Comparison of ENCODE assay signal across 8 cellular contexts in genomic region chr12:9468998-9469397, GRCh38.
A peak's percentile ranks its signal among the peaks of the same experiment; 100 is the strongest.
DNase-seq lines count a peak whose midpoint lies in the region; ATAC-seq and TF ChIP-seq lines count a peak whose summit lies in the region.
"Not testable (repeated sequence)": the region's sequence is repeated elsewhere in the genome, so short reads cannot be mapped to it uniquely, and the experiment has no call there.

No MANE protein-coding gene starts in this region.

- not testable (repeated sequence) for H2AK9ac ChIP-seq in IMR-90 (replicated peaks; ENCODE audit: low read depth, low read length, poor library complexity)

- not testable (repeated sequence) for H3K79me1 ChIP-seq in IMR-90 (ENCODE audit: low read depth in 1 of 2, low read length in 2 of 2)

- not testable (repeated sequence) for H3K27ac Mint-ChIP-seq in activated CD8-positive, alpha-beta memory T cell treated with anti-CD3 and anti-CD28 coated beads, Interleukin-2, amount 10 ng/mL, durations not matched to agents 7 days and 5 days

- H3K4me2 ChIP-seq in IMR-90 (ENCODE audit: low read depth, low read length), result not testable (repeated sequence)

- not testable (repeated sequence) for H4K91ac ChIP-seq in IMR-90 (ENCODE audit: insufficient read depth, low read depth, low read length)

- H2BK120ac ChIP-seq in IMR-90 (ENCODE audit: low read depth, low read length), result not testable (repeated sequence)

- H3K36me3 Mint-ChIP-seq in activated CD8-positive, alpha-beta memory T cell treated with anti-CD3 and anti-CD28 coated beads, Interleukin-2, amount 10 ng/mL, durations not matched to agents 7 days and 5 days, result peaks cover 14% of the 10 kb centered on the region

- H3K4me3 Mint-ChIP-seq in activated CD8-positive, alpha-beta memory T cell treated with anti-CD3 and anti-CD28 coated beads, Interleukin-2, amount 10 ng/mL, durations not matched to agents 7 days and 5 days, result not testable (repeated sequence)

- H3K4ac ChIP-seq in IMR-90 (ENCODE audit: low read depth, low read length), result not testable (repeated sequence)

- no CpG with 5 or more reads among the region's 6 CpGs for WGBS in IMR-90 (ENCODE audit: extremely low coverage in 2 of 2, insufficient read length in 1 of 2), 2 experiments

- H3K56ac ChIP-seq in IMR-90 (ENCODE audit: extremely low read depth, insufficient read depth, low read length), result not testable (repeated sequence)

- H3K36me3 ChIP-seq in IMR-90 (ENCODE audit: control insufficient read depth, insufficient read depth, low read length); Panc1 (ENCODE audit: control insufficient read depth, insufficient read depth, low read length); tibial artery: not testable (repeated sequence)

- H3K4me1 ChIP-seq in IMR-90 (ENCODE audit: control insufficient read depth, insufficient read depth, low read length); Panc1 (ENCODE audit: control insufficient read depth, insufficient read depth, low read length); tibial artery: not testable (repeated sequence)

- not testable (repeated sequence) for H3K27me3 Mint-ChIP-seq in activated CD8-positive, alpha-beta memory T cell treated with anti-CD3 and anti-CD28 coated beads, Interleukin-2, amount 10 ng/mL, durations not matched to agents 7 days and 5 days

- peaks cover 34% of the 10 kb centered on the region for H3K4me1 Mint-ChIP-seq in activated CD8-positive, alpha-beta memory T cell treated with anti-CD3 and anti-CD28 coated beads, Interleukin-2, amount 10 ng/mL, durations not matched to agents 7 days and 5 days

- not testable (repeated sequence) for H4K5ac ChIP-seq in IMR-90 (ENCODE audit: low read depth, low read length)

- CTCF ChIA-PET in IMR-90 (lab: Yijun Ruan, JAX), result not testable (repeated sequence)
- CTCF ChIA-PET in Panc1 (lab: Charles Lee), result interaction anchor here (0.5 to 0.7 kb wide), 2 partner anchors 91 to 376 kb away, joined by 3 read pairs; no protein-coding TSS in a partner anchor
- CTCF ChIA-PET in activated CD8-positive, alpha-beta memory T cell treated with anti-CD3 and anti-CD28 coated beads, Interleukin-2, amount 10 ng/mL, durations not matched to agents 7 days and 5 days (lab: Charles Lee), result interaction anchor here (0.7 to 2.1 kb wide), 13 partner anchors 19 to 274 kb away, joined by 3 to 14 read pairs (median 4); no protein-coding TSS in a partner anchor

- H3K9me1 ChIP-seq in IMR-90 (ENCODE audit: insufficient read depth, low read length), result not testable (repeated sequence)

- not testable (repeated sequence) for H3K9me3 ChIP-seq in IMR-90 (ENCODE audit: control insufficient read depth, insufficient read depth, low read length); Panc1 (ENCODE audit: control insufficient read depth, insufficient read depth, low read depth, low read length); tibial artery

- TF ChIP-seq CTCF in IMR-90 (conservative IDR thresholded peaks at IDR 0.05; ENCODE audit: low read depth, low read length) (peak; percentile 45), Panc1 (IDR thresholded peaks at IDR 0.05) (peak; percentile 43), tibial artery (IDR thresholded peaks at IDR 0.05) (peak; percentile 28 to 37)

- H3K9ac ChIP-seq in IMR-90 (ENCODE audit: low read depth, low read length), result not testable (repeated sequence)

- not testable (repeated sequence) for H3K27ac ChIP-seq in IMR-90 (ENCODE audit: insufficient read depth, low read length); Panc1 (ENCODE audit: low read length); tibial artery

- not testable (repeated sequence) for H3K27me3 ChIP-seq in IMR-90 (ENCODE audit: control insufficient read depth, insufficient read depth, low read length); Panc1 (ENCODE audit: control insufficient read depth, insufficient read depth, low read length); tibial artery

- dilution Hi-C loops in IMR-90 (cut with HindIII; ENCODE audit: low sequenced_read_pairs, unreplicated experiment), result not testable (repeated sequence)

- not testable (repeated sequence) for H4K8ac ChIP-seq in IMR-90 (ENCODE audit: low read depth in 2 of 2, low read length in 2 of 2)

- not testable (repeated sequence) for H2AFZ ChIP-seq in IMR-90 (replicated peaks; ENCODE audit: low read length, poor library complexity)

- H4K20me1 ChIP-seq in IMR-90 (ENCODE audit: insufficient read depth, low read length), result not testable (repeated sequence)

- ATAC-seq in IMR-90 (ENCODE audit: low read depth), result peak; percentile 62; the same call in 1 of the 2 replicates
- ATAC-seq in Panc1; activated CD8-positive, alpha-beta memory T cell treated with anti-CD3 and anti-CD28 coated beads, Interleukin-2, amount 10 ng/mL, durations not matched to agents 7 days and 5 days: not testable (repeated sequence)

- not testable (repeated sequence) for BruUV-seq in IMR-90 (replicated peaks; lab: Mats Ljungman, UMichigan); Panc1 (replicated peaks; lab: Mats Ljungman, UMichigan)

- not testable (repeated sequence) for H2BK20ac ChIP-seq in IMR-90 (ENCODE audit: low read depth, low read length)

- peak; percentile 1 for DNase-seq in DMS153 (lab: John Stamatoyannopoulos, UW)
- DNase-seq in IMR-90, result peak; percentile 38
- DNase-seq in Panc1 (ENCODE audit: low read depth, low spot score), result not testable (repeated sequence)
- DNase-seq in activated CD8-positive, alpha-beta memory T cell treated with anti-CD3 and anti-CD28 coated beads, Interleukin-2, amount 10 ng/mL, durations not matched to agents 7 days and 5 days, result peak; percentile 54
- peak; percentile 81 for DNase-seq in ecto neural progenitor cell (ENCODE audit: low spot score)
- DNase-seq in iPS DF 4.7 (ENCODE audit: extremely low read depth, low spot score), result peak; percentile 71
- DNase-seq in occipital lobe (lab: John Stamatoyannopoulos, UW), result peak; percentile 4
- DNase-seq in tibial artery, result peak in 1 of 2 donors; percentile 40

- not testable (repeated sequence) for H3K23ac ChIP-seq in IMR-90 (ENCODE audit: low read depth, low read length)

- H2AK5ac ChIP-seq in IMR-90 (ENCODE audit: low read depth, low read length), result not testable (repeated sequence)

- TF ChIP-seq RAD21 in IMR-90 (IDR thresholded peaks at IDR 0.05; ENCODE audit: low read length), result peak; percentile 55

- not testable (repeated sequence) for H3K18ac ChIP-seq in IMR-90 (ENCODE audit: low read depth, low read length)

- TF ChIP-seq POLR2A in IMR-90 (IDR thresholded peaks at IDR 0.05; ENCODE audit: low read depth, low read length), result not testable (repeated sequence)

- H3K4me3 ChIP-seq in IMR-90 (ENCODE audit: insufficient read depth, low read depth, low read length); Panc1 (ENCODE audit: low read depth in 2 of 2, low read length in 2 of 2); tibial artery: not testable (repeated sequence)

- intact Hi-C loops in IMR-90 (cut with micrococcal nuclease); Panc1 (cut with micrococcal nuclease; ENCODE audit: unreplicated experiment); tibial artery (cut with DNase I; ENCODE audit: low total_unique reads): not testable (repeated sequence)

- not testable (repeated sequence) for H3K14ac ChIP-seq in IMR-90 (replicated peaks; ENCODE audit: low read depth, low read length)

- POLR2A ChIA-PET in IMR-90 (lab: Charles Lee; ENCODE audit: unreplicated experiment); Panc1 (lab: Charles Lee): not testable (repeated sequence)

- not testable (repeated sequence) for H2BK15ac ChIP-seq in IMR-90 (ENCODE audit: low read depth, low read length)

- H2BK5ac ChIP-seq in IMR-90 (ENCODE audit: low read depth, low read length, poor library complexity, severe bottlenecking), result not testable (repeated sequence)

- H3K9me3 Mint-ChIP-seq in activated CD8-positive, alpha-beta memory T cell treated with anti-CD3 and anti-CD28 coated beads, Interleukin-2, amount 10 ng/mL, durations not matched to agents 7 days and 5 days (ENCODE audit: low read depth), result not testable (repeated sequence)

- in situ Hi-C loops in IMR-90 (cut with MboI; ENCODE audit: low sequenced_read_pairs), result loop anchor here (25.0 kb wide), 1 partner anchor 132 kb away; no protein-coding TSS in a partner anchor
- in situ Hi-C loops in Panc1 (cut with HindIII; ENCODE audit: low pct_unique_long_range_greater_than_20kb, low sequenced_read_pairs), result not testable (repeated sequence)

TF ChIP-seq in IMR-90, 13 proteins besides CTCF, POLR2A, EP300 and RAD21:
- peak; percentile 32; the same call in 1 of the 2 replicates for TF ChIP-seq SMC3 (IDR thresholded peaks at IDR 0.05; ENCODE audit: low read depth, low read length)
